In genomic region chr3:156978471-156978961, GRCh38 we compare ENCODE assay signal across 10 cellular contexts.
A peak's percentile ranks its signal among the peaks of the same experiment; 100 is the strongest.
DNase-seq lines count a peak whose midpoint lies in the region; ATAC-seq and TF ChIP-seq lines count a peak whose summit lies in the region.
"Had no signal": no experiment of that assay in that cellular context is flagged by ENCODE, and none has a peak within 500 bp of the region (broad histone marks: within the 10 kb centered on the region; RNA-seq: fewer than 3 reads in every experiment).

No MANE protein-coding gene starts in this region.

- peak; percentile 87 for ATAC-seq in HG03045 (IDR thresholded peaks at IDR 0.05; ENCODE audit: unreplicated experiment)
- ATAC-seq in T-cell (replicated peaks in 1 of 4): peak in 1 of 4 experiments; percentile 65
- ATAC-seq in left lobe of liver: no peak

- H3K4me3 Mint-ChIP-seq in T-cell: no peak overlapping the region
- H3K4me3 Mint-ChIP-seq in activated CD4-positive, alpha-beta T cell treated with anti-CD3 and anti-CD28 coated beads, Interleukin-2, amount 10 ng/mL, durations not matched to agents 7 days and 5 days: no peak overlapping the region
- H3K4me3 Mint-ChIP-seq in osteocyte (ENCODE audit: unreplicated experiment): no peak overlapping the region

- peak overlapping the region; percentile 2 to 67 for H3K27ac Mint-ChIP-seq in T-cell
- H3K27ac Mint-ChIP-seq in activated CD4-positive, alpha-beta T cell treated with anti-CD3 and anti-CD28 coated beads, Interleukin-2, amount 10 ng/mL, durations not matched to agents 7 days and 5 days: no peak overlapping the region
- no peak overlapping the region for H3K27ac Mint-ChIP-seq in osteocyte (ENCODE audit: unreplicated experiment)

- no peak overlapping the region for H3K27ac ChIP-seq in smooth muscle cell (ENCODE audit: low read depth)
- no peak overlapping the region for H3K27ac ChIP-seq in suprapubic skin
- H3K27ac ChIP-seq: colonic mucosa had no signal

- CTCF ChIA-PET in T-cell (lab: Charles Lee): no interaction called here
- CTCF ChIA-PET in activated CD4-positive, alpha-beta T cell treated with anti-CD3 and anti-CD28 coated beads, Interleukin-2, amount 10 ng/mL, durations not matched to agents 7 days and 5 days (lab: Charles Lee): no interaction called here

- H3K9me3 ChIP-seq in smooth muscle cell (replicated peaks; ENCODE audit: low read depth) (no peaks in the 10 kb centered on the region), suprapubic skin (no peaks in the 10 kb centered on the region)
- H3K9me3 ChIP-seq: colonic mucosa had no signal

- peaks cover 0 to 16% (median 13%) of the 10 kb centered on the region in 3 donors for H3K4me1 Mint-ChIP-seq in T-cell
- H3K4me1 Mint-ChIP-seq in activated CD4-positive, alpha-beta T cell treated with anti-CD3 and anti-CD28 coated beads, Interleukin-2, amount 10 ng/mL, durations not matched to agents 7 days and 5 days: peaks cover 9% of the 10 kb centered on the region
- no peaks in the 10 kb centered on the region for H3K4me1 Mint-ChIP-seq in osteocyte (ENCODE audit: unreplicated experiment)

- H3F3A ChIP-seq in smooth muscle cell (ENCODE audit: low read depth): no peaks in the 10 kb centered on the region

- H3K36me3 ChIP-seq in smooth muscle cell (ENCODE audit: low read depth): no peaks in the 10 kb centered on the region
- no peaks in the 10 kb centered on the region for H3K36me3 ChIP-seq in suprapubic skin
- H3K36me3 ChIP-seq: colonic mucosa had no signal

- H3K36me3 Mint-ChIP-seq in T-cell (no peaks in the 10 kb centered on the region), osteocyte (ENCODE audit: unreplicated experiment) (no peaks in the 10 kb centered on the region)
- H3K36me3 Mint-ChIP-seq in activated CD4-positive, alpha-beta T cell treated with anti-CD3 and anti-CD28 coated beads, Interleukin-2, amount 10 ng/mL, durations not matched to agents 7 days and 5 days (ENCODE audit: low read depth): no peaks in the 10 kb centered on the region

- no peaks in the 10 kb centered on the region for H3K9me3 Mint-ChIP-seq in T-cell
- H3K9me3 Mint-ChIP-seq in activated CD4-positive, alpha-beta T cell treated with anti-CD3 and anti-CD28 coated beads, Interleukin-2, amount 10 ng/mL, durations not matched to agents 7 days and 5 days: no peaks in the 10 kb centered on the region
- H3K9me3 Mint-ChIP-seq in osteocyte (ENCODE audit: unreplicated experiment): peaks cover under 1% of the 10 kb centered on the region

- POLR2A ChIA-PET in T-cell (lab: Charles Lee): interaction anchor here in 1 of 2 donors (0.7 kb wide), 1 partner anchor 21 kb away, joined by 3 read pairs; no protein-coding TSS in a partner anchor
- POLR2A ChIA-PET in activated CD4-positive, alpha-beta T cell treated with anti-CD3 and anti-CD28 coated beads, Interleukin-2, amount 10 ng/mL, durations not matched to agents 7 days and 5 days (lab: Charles Lee): no interaction called here

- no peaks in the 10 kb centered on the region for H3K79me2 ChIP-seq in smooth muscle cell (ENCODE audit: low read depth)

- DNase-seq in GM19238 (ENCODE audit: insufficient read length, low spot score) (peak; percentile 15), T-cell (no peak), smooth muscle cell (lab: John Stamatoyannopoulos, UW; ENCODE audit: unreplicated experiment) (no peak), suprapubic skin (ENCODE audit: low spot score in 2 of 2) (no peak), left lobe of liver (ENCODE audit: low spot score) (no peak), osteocyte (ENCODE audit: extremely low spot score, unreplicated experiment) (no peak)
- no peak for DNase-seq in activated CD4-positive, alpha-beta T cell treated with anti-CD3 and anti-CD28 coated beads, Interleukin-2, amount 10 ng/mL, durations not matched to agents 7 days and 5 days
- DNase-seq: colonic mucosa, NCI-H187 treated with DMSO at 0.1 percent for 48 hours had no signal

- WGBS in smooth muscle cell (ENCODE audit: low lambda C conversion rate): 63% methylated on average over 2 of the region's 2 CpGs
- 45% methylated on average over 2 of the region's 2 CpGs for WGBS in suprapubic skin

- no peaks in the 10 kb centered on the region for H4K20me1 ChIP-seq in smooth muscle cell (ENCODE audit: low read depth)

- H3K27me3 ChIP-seq in smooth muscle cell (ENCODE audit: low read depth) (no peaks in the 10 kb centered on the region), suprapubic skin (no peaks in the 10 kb centered on the region)
- H3K27me3 ChIP-seq: colonic mucosa had no signal

- no peak overlapping the region for H3K9ac ChIP-seq in smooth muscle cell (ENCODE audit: low read depth)

- TF ChIP-seq POLR2A in suprapubic skin (IDR thresholded peaks at IDR 0.05): no peak

- H2AFZ ChIP-seq in smooth muscle cell (ENCODE audit: low read depth): peak overlapping the region; percentile 69

- H3K4me3 ChIP-seq in smooth muscle cell (no peak overlapping the region), suprapubic skin (no peak overlapping the region)
- H3K4me3 ChIP-seq: colonic mucosa had no signal

- no peak for TF ChIP-seq EP300 in suprapubic skin (IDR thresholded peaks at IDR 0.05)

- H3K4me1 ChIP-seq in smooth muscle cell (ENCODE audit: low read depth) (peaks cover 13% of the 10 kb centered on the region), suprapubic skin (no peaks in the 10 kb centered on the region)
- H3K4me1 ChIP-seq: colonic mucosa had no signal

- no peak for TF ChIP-seq CTCF in smooth muscle cell (IDR thresholded peaks at IDR 0.05; ENCODE audit: borderline replicate concordance, insufficient read depth, poor library complexity, severe bottlenecking)
- TF ChIP-seq CTCF in suprapubic skin (IDR thresholded peaks at IDR 0.05): no peak
- no peak for TF ChIP-seq CTCF in osteocyte (IDR thresholded peaks at IDR 0.05)

- peaks cover under 1 to 5% of the 10 kb centered on the region in 2 donors for H3K27me3 Mint-ChIP-seq in T-cell
- H3K27me3 Mint-ChIP-seq in activated CD4-positive, alpha-beta T cell treated with anti-CD3 and anti-CD28 coated beads, Interleukin-2, amount 10 ng/mL, durations not matched to agents 7 days and 5 days: peaks cover 13% of the 10 kb centered on the region
- no peaks in the 10 kb centered on the region for H3K27me3 Mint-ChIP-seq in osteocyte (ENCODE audit: unreplicated experiment)

- H3K4me2 ChIP-seq in smooth muscle cell: no peak overlapping the region

Comparison
In these comparisons a context has a peak if more than half of its experiments do, and no peak if none do; other contexts are left out.
1. H3K27ac Mint-ChIP-seq: peak in T-cell (2 of 2); none in activated CD4-positive, alpha-beta T cell treated with anti-CD3 and anti-CD28 coated beads, Interleukin-2, amount 10 ng/mL, durations not matched to agents 7 days and 5 days (single experiment) and osteocyte (single experiment).